14 cellular contexts compared by ENCODE assay signal in the genomic region with DNA sequence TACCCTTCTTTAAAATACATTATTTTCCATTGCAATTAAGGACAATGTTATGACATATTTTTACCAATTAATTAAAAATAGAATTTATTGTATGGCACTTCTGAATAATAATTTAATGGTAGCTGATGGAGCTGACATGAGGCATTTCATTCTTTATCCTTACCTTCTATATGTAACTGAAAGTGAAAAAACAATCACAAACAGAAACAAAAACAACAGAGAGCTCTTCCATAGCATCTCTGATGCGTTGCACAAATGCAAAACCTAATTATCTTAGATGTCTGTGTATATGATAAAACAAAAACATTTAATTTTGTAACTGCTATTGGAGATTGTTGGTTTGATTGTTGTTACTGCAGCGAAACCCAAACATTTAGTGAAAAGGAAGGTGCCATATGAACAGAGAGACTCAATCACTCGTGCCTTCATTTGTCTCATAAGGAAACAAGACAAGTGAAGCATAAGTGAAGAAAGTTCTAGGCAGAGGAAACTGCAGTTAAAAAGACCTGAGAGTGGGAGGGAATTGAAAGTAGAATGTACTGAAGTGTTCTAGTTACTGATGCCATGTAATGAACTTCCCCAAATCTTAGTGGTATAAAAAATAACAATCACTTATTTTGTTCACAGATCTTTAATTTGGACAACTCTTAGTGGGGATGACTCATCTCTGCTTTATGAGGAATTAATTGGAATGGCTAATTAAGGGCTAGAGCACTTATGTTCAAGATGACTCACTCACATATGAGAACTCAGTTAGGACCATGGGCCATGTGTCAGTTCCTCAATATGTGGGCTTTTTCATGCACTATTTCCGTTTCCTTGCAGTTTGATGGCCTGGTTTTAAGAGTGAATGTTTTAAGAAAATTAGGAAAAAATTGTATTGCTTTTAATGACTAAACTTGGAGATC.
A peak's percentile ranks its signal among the peaks of the same experiment; 100 is the strongest.
DNase-seq lines count a peak whose midpoint lies in the region; ATAC-seq, FAIRE-seq and TF ChIP-seq lines count a peak whose summit lies in the region.
"Had no signal": no experiment of that assay in that cellular context is flagged by ENCODE, and none has a peak within 500 bp of the region (broad histone marks: within the 10 kb centered on the region; RNA-seq: fewer than 3 reads in every experiment).

No MANE protein-coding gene starts in this region.

- no peak for DNase-seq in A549 (ENCODE audit: low read depth in 1 of 2, low spot score in 1 of 2)
- no peak for DNase-seq in activated CD8-positive, alpha-beta memory T cell treated with anti-CD3 and anti-CD28 coated beads, Interleukin-2, amount 10 ng/mL, durations not matched to agents 7 days and 5 days
- no peak for DNase-seq in superior temporal gyrus (ENCODE audit: extremely low spot score)
- no peak for DNase-seq in NCI-H187 (lab: John Stamatoyannopoulos, UW)
- DNase-seq in NCI-H2107 (lab: John Stamatoyannopoulos, UW) = no peak
- DNase-seq: erythroblast, NCI-H2029, sigmoid colon, WERI-Rb-1 had no signal

- no peaks in the 10 kb centered on the region for H3K36me3 Mint-ChIP-seq in activated CD8-positive, alpha-beta memory T cell treated with anti-CD3 and anti-CD28 coated beads, Interleukin-2, amount 10 ng/mL, durations not matched to agents 7 days and 5 days

- H3K4me3 ChIP-seq in A549 = no peak overlapping the region
- H3K4me3 ChIP-seq: breast epithelium, sigmoid colon had no signal

- H3K27ac ChIP-seq in A549 = no peak overlapping the region
- H3K27ac ChIP-seq: breast epithelium, RWPE1, sigmoid colon, WERI-Rb-1 had no signal

- POLR2A ChIA-PET in A549 (lab: Yijun Ruan, JAX) = no interaction called here

- no peaks in the 10 kb centered on the region for H3K27me3 Mint-ChIP-seq in activated CD8-positive, alpha-beta memory T cell treated with anti-CD3 and anti-CD28 coated beads, Interleukin-2, amount 10 ng/mL, durations not matched to agents 7 days and 5 days

- no peak overlapping the region for H3K4me2 ChIP-seq in A549

- H3K4me1 Mint-ChIP-seq in activated CD8-positive, alpha-beta memory T cell treated with anti-CD3 and anti-CD28 coated beads, Interleukin-2, amount 10 ng/mL, durations not matched to agents 7 days and 5 days = no peaks in the 10 kb centered on the region

- TF ChIP-seq POLR2A in A549 (IDR thresholded peaks at IDR 0.05; ENCODE audit: low read length) = no peak

- CTCF ChIA-PET in A549 (lab: Yijun Ruan, JAX) = no interaction called here
- CTCF ChIA-PET in activated CD8-positive, alpha-beta memory T cell treated with anti-CD3 and anti-CD28 coated beads, Interleukin-2, amount 10 ng/mL, durations not matched to agents 7 days and 5 days (lab: Charles Lee) = no interaction called here

- WGBS in A549 (ENCODE audit: missing lambda C conversion rate) = 9% methylated on average over 4 of the region's 4 CpGs

- no peak for TF ChIP-seq EP300 in A549 (IDR thresholded peaks at IDR 0.05)

- FAIRE-seq in A549 (lab: Jason Lieb, UNC) = no peak

- H3K4me3 Mint-ChIP-seq in activated CD8-positive, alpha-beta memory T cell treated with anti-CD3 and anti-CD28 coated beads, Interleukin-2, amount 10 ng/mL, durations not matched to agents 7 days and 5 days = no peak overlapping the region

- no peak for TF ChIP-seq CTCF in A549 (IDR thresholded peaks at IDR 0.05)

- no peaks in the 10 kb centered on the region for H3K9me3 Mint-ChIP-seq in activated CD8-positive, alpha-beta memory T cell treated with anti-CD3 and anti-CD28 coated beads, Interleukin-2, amount 10 ng/mL, durations not matched to agents 7 days and 5 days (ENCODE audit: low read depth)

- H3K27ac Mint-ChIP-seq in activated CD8-positive, alpha-beta memory T cell treated with anti-CD3 and anti-CD28 coated beads, Interleukin-2, amount 10 ng/mL, durations not matched to agents 7 days and 5 days = no peak overlapping the region

- H3K9me3 ChIP-seq in A549 = no peaks in the 10 kb centered on the region
- H3K9me3 ChIP-seq: breast epithelium, sigmoid colon had no signal

- no peak for ATAC-seq in A549
- ATAC-seq in GM19324 (IDR thresholded peaks at IDR 0.05; ENCODE audit: low FRiP score, unreplicated experiment) = peak; percentile 59
- ATAC-seq in HG02759 (IDR thresholded peaks at IDR 0.05; ENCODE audit: unreplicated experiment) = peak; percentile 58
- ATAC-seq in HG03460 (IDR thresholded peaks at IDR 0.05; ENCODE audit: unreplicated experiment) = peak; percentile 80
- ATAC-seq in activated CD8-positive, alpha-beta memory T cell treated with anti-CD3 and anti-CD28 coated beads, Interleukin-2, amount 10 ng/mL, durations not matched to agents 7 days and 5 days = no peak

- TF ChIP-seq RAD21 in A549 (conservative IDR thresholded peaks at IDR 0.05 in 1 of 2, IDR thresholded peaks at IDR 0.05 in 1 of 2) = no peak

- H3K4me1 ChIP-seq in A549 = no peaks in the 10 kb centered on the region
- H3K4me1 ChIP-seq: breast epithelium, sigmoid colon had no signal

TF ChIP-seq in A549, 52 proteins besides CTCF, POLR2A, EP300 and RAD21:
- TF ChIP-seq FOSL2 (IDR thresholded peaks at IDR 0.05) = no peak
- TF ChIP-seq FOSL2 (CRISPR knock-in tag; IDR thresholded peaks at IDR 0.05) = peak; percentile 31; the same call in 1 of the 2 replicates
- no peak for TF ChIP-seq KDM1A (IDR thresholded peaks at IDR 0.05; ENCODE audit: low read depth)

Comparison
In these comparisons a context has a peak if more than half of its experiments do, and no peak if none do; other contexts are left out.
1. ATAC-seq: peak in GM19324 (single experiment), HG02759 (single experiment) and HG03460 (single experiment); none in A549 (0 of 2) and activated CD8-positive, alpha-beta memory T cell treated with anti-CD3 and anti-CD28 coated beads, Interleukin-2, amount 10 ng/mL, durations not matched to agents 7 days and 5 days (single experiment).